In genomic region chr13:44013666-44014291, GRCh38 we compare ENCODE assay signal across 10 cellular contexts.
DNase-seq lines count a peak whose midpoint lies in the region; ATAC-seq, FAIRE-seq and TF ChIP-seq lines count a peak whose summit lies in the region.
"Had no signal": no experiment of that assay in that cellular context is flagged by ENCODE, and none has a peak within 500 bp of the region (broad histone marks: within the 10 kb centered on the region; RNA-seq: fewer than 3 reads in every experiment).

No MANE protein-coding gene starts in this region.

- ATAC-seq in Right ventricle myocardium superior (ENCODE audit: poor library complexity), result peak; percentile 74
- ATAC-seq in sciatic nerve, result peak; percentile 48
- no peak for ATAC-seq in GM19452 (IDR thresholded peaks at IDR 0.05; ENCODE audit: unreplicated experiment)

- peak overlapping the region; percentile 35 for H2AFZ ChIP-seq in astrocyte (ENCODE audit: low read depth, low read length)

- H3K36me3 Mint-ChIP-seq in astrocyte (ENCODE audit: low read depth, unreplicated experiment), result peaks cover 4% of the 10 kb centered on the region

- H3K79me2 ChIP-seq in astrocyte (ENCODE audit: insufficient read depth, low read length), result no peaks in the 10 kb centered on the region

- no peaks in the 10 kb centered on the region for H3K9me3 ChIP-seq in astrocyte (ENCODE audit: insufficient read depth, low read depth, low read length)

- peaks cover 30% of the 10 kb centered on the region for H3K4me1 Mint-ChIP-seq in astrocyte (ENCODE audit: low read depth, unreplicated experiment)

- FAIRE-seq in astrocyte (lab: Jason Lieb, UNC), result peak; percentile 85

- DNase-seq in GM03348 (ENCODE audit: low spot score), result peak; percentile 32
- peak; percentile 79 for DNase-seq in astrocyte (ENCODE audit: low read depth)
- DNase-seq in Right ventricle myocardium superior, result no peak
- no peak for DNase-seq in sciatic nerve (ENCODE audit: low spot score)
- no peak for DNase-seq in H7
- DNase-seq in NCI-H1436 (lab: John Stamatoyannopoulos, UW), result no peak
- no peak for DNase-seq in GM20000 (ENCODE audit: low spot score)
- DNase-seq: activated gamma-delta T cell treated with Interleukin-2 at 50 U/mL for 16 hours, NCI-H1930 had no signal

- peak overlapping the region; percentile 26 for H3K27ac ChIP-seq in astrocyte (ENCODE audit: low read depth, low read length)

- H3K27me3 ChIP-seq in astrocyte (ENCODE audit: insufficient read depth, low read length) (no peaks in the 10 kb centered on the region), H7 (ENCODE audit: control insufficient read depth, insufficient read depth, low read length) (no peaks in the 10 kb centered on the region)

- no peak overlapping the region for H3K4me3 ChIP-seq in astrocyte (ENCODE audit: insufficient read depth, low read depth, low read length)
- no peak overlapping the region for H3K4me3 ChIP-seq in H7 (ENCODE audit: insufficient read depth, low read depth, low read length)

- H3K27me3 Mint-ChIP-seq in astrocyte (ENCODE audit: low read depth, unreplicated experiment), result no peaks in the 10 kb centered on the region

- H3K36me3 ChIP-seq in astrocyte (ENCODE audit: insufficient read depth, low read length) (no peaks in the 10 kb centered on the region), H7 (replicated peaks; ENCODE audit: control insufficient read depth, insufficient read depth, low read length) (no peaks in the 10 kb centered on the region)

- H3K4me2 ChIP-seq in astrocyte (ENCODE audit: low read length), result peak overlapping the region; percentile 63

- peaks cover 13% of the 10 kb centered on the region for H3K4me1 ChIP-seq in astrocyte (ENCODE audit: insufficient read depth, low read length)

- H4K20me1 ChIP-seq in astrocyte (ENCODE audit: insufficient read depth, low read length), result no peaks in the 10 kb centered on the region

- H3K27ac Mint-ChIP-seq in astrocyte (ENCODE audit: unreplicated experiment), result peak overlapping the region; percentile 70

- H3K9me3 Mint-ChIP-seq in astrocyte (ENCODE audit: unreplicated experiment), result peaks cover 3% of the 10 kb centered on the region

- intact Hi-C loops in Right ventricle myocardium superior (cut with DNase I), result no loop called here
- intact Hi-C loops in sciatic nerve (cut with DNase I), result no loop called here

- no peak overlapping the region for H3K4me3 Mint-ChIP-seq in astrocyte (ENCODE audit: unreplicated experiment)

- H3K9ac ChIP-seq in astrocyte (ENCODE audit: low read length), result no peak overlapping the region

- TF ChIP-seq CTCF in astrocyte (IDR thresholded peaks at IDR 0.05; ENCODE audit: insufficient read depth, low read depth, low read length) (no peak), GM20000 (IDR thresholded peaks at IDR 0.05; ENCODE audit: extremely low read depth, missing control alignments) (no peak)

Comparison
In these comparisons a context has a peak if more than half of its experiments do, and no peak if none do; other contexts are left out.
1. DNase-seq: peak in GM03348 (single experiment) and astrocyte (single experiment); none in Right ventricle myocardium superior (single experiment), sciatic nerve (single experiment), H7 (single experiment), NCI-H1436 (single experiment) and GM20000 (single experiment).